8 cellular contexts compared by ENCODE assay signal in the genomic region with DNA sequence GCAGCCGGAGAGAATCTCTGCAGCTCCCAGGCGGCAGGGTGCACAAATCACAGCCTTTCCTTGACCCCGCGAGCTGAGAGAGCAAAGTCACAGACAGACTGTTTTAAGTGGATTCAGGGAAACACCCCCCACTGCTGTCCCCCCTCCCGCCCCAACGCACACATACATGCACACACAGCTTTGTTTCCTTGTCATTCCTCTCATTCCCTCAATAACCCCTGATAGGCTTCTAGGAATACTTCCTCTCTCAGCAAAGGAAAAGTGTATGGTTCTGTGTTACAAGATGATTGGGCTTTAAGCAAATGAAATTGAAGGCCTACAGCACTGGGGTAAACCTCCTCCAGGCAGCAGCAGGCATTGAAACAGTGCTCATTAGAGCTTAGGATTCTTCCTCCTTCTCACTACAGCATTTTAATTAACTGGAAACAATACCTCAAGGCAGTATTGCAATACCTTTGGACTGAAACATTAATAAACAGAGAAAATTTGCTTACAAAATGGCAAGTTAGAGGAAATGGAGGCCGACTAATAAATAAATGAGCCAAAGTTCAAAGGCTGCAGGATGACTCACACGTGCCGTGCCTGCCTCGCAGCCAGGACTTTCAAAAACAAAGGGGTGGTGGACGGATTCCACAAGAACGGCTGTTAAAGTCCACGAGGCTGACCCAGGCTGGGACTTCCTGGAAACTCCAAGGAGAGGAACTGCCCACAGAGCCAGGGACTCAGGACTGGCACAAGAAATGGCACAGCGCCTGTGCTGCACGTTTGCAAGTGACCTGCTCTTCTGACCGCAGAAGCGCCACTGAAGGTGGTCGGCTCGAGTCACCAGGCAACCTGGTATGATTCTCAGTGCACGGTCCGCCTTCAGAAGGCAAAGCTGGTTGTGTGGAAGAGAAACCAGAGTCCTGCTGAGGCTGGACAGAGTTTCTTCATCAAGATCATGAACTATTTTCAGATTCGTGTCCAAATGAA.
A peak's percentile ranks its signal among the peaks of the same experiment; 100 is the strongest.
DNase-seq lines count a peak whose midpoint lies in the region; ATAC-seq and TF ChIP-seq lines count a peak whose summit lies in the region.

No MANE protein-coding gene starts in this region.

- intact Hi-C loops in dendritic cell treated with granulocyte-macrophage colony-stimulating factor and Interleukin-4, amounts not matched to agents 40 ng/mL and 50 ng/mL, for 4 days (cut with micrococcal nuclease), result loop anchor here (2.0 to 10.0 kb wide), 4 partner anchors 105 to 687 kb away; no protein-coding TSS in a partner anchor

- no peaks in the 10 kb centered on the region for H3K9me3 Mint-ChIP-seq in dendritic cell treated with granulocyte-macrophage colony-stimulating factor and Interleukin-4, amounts not matched to agents 40 ng/mL and 50 ng/mL, for 4 days

- H3K27me3 Mint-ChIP-seq in dendritic cell treated with granulocyte-macrophage colony-stimulating factor and Interleukin-4, amounts not matched to agents 40 ng/mL and 50 ng/mL, for 4 days, result peaks cover 22% of the 10 kb centered on the region

- ATAC-seq in HG02571 (IDR thresholded peaks at IDR 0.05; ENCODE audit: unreplicated experiment) (no peak), GM18868 (IDR thresholded peaks at IDR 0.05; ENCODE audit: unreplicated experiment) (no peak)

- peak overlapping the region; percentile 49 for H3K27ac ChIP-seq in C4-2B

- no peaks in the 10 kb centered on the region for H3K36me3 Mint-ChIP-seq in dendritic cell treated with granulocyte-macrophage colony-stimulating factor and Interleukin-4, amounts not matched to agents 40 ng/mL and 50 ng/mL, for 4 days (ENCODE audit: low read depth)

- no peak; the same call in 1 of the 2 replicates for TF ChIP-seq CTCF in C4-2B (conservative IDR thresholded peaks at IDR 0.05)
- TF ChIP-seq CTCF in GM13977 (IDR thresholded peaks at IDR 0.05; ENCODE audit: extremely low read depth, insufficient read depth, missing control alignments), result no peak

- H3K4me3 Mint-ChIP-seq in dendritic cell treated with granulocyte-macrophage colony-stimulating factor and Interleukin-4, amounts not matched to agents 40 ng/mL and 50 ng/mL, for 4 days, result no peak overlapping the region

- in situ Hi-C loops in GM13977 (cut with MboI; ENCODE audit: low pct_unique_long_range_greater_than_20kb, low sequenced_read_pairs, unreplicated experiment), result no loop called here

- DNase-seq in NCI-H1048 (lab: John Stamatoyannopoulos, UW) (peak; percentile 30), myocyte (ENCODE audit: low read depth) (peak; percentile 62), superior temporal gyrus (ENCODE audit: extremely low spot score) (no peak), GM13977 (ENCODE audit: low spot score) (no peak)

- H3K4me1 Mint-ChIP-seq in dendritic cell treated with granulocyte-macrophage colony-stimulating factor and Interleukin-4, amounts not matched to agents 40 ng/mL and 50 ng/mL, for 4 days (ENCODE audit: low read depth), result peaks cover 61% of the 10 kb centered on the region

- H3K27ac Mint-ChIP-seq in dendritic cell treated with granulocyte-macrophage colony-stimulating factor and Interleukin-4, amounts not matched to agents 40 ng/mL and 50 ng/mL, for 4 days, result peak overlapping the region; percentile 52

Comparison
In these comparisons a context has a peak if more than half of its experiments do, and no peak if none do; other contexts are left out.
1. DNase-seq: peak in NCI-H1048 (single experiment) and myocyte (single experiment); none in superior temporal gyrus (single experiment) and GM13977 (single experiment).